ENCODE assay signal across 14 cellular contexts in the genomic region with DNA sequence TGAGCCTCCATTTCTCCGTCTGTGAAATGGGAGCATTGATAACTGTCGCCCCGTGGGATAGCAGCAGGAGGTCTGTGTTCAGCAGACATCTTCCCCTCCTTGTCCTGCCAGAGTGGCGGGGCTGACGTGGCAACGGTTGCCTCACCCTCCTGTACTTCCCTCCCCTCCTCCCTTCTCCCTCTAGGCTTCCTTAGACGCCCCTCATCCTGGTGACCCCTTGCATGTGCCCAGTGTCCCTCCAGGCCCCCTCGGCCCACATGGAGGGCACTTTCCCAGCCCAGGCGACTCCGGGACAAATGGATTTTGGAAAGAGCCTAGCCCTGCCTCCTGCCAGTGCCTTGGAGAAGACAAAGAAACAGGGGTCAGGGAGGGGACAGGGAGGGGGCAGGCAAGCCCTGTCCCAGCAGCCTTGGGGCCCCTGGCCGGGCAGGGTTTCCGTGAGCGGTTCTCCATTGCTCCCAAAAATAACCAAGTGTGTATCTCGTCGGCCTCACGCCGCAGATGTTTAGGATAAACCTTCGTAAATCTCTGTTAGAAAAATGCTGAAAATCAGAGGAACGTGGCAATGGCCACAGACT. TPM values are rescaled to one million over a fixed set of nuclear protein-coding genes. Genes with fewer than 3 reads are reported as not detected.
DNase-seq lines count a peak whose midpoint lies in the region; ATAC-seq and TF ChIP-seq lines count a peak whose summit lies in the region.
"Had no signal": no experiment of that assay in that cellular context is flagged by ENCODE, and none has a peak within 500 bp of the region (broad histone marks: within the 10 kb centered on the region; RNA-seq: fewer than 3 reads in every experiment).

No MANE protein-coding gene starts in this region.

- H3K27me3 ChIP-seq in GM23338 (ENCODE audit: insufficient read depth): no peaks in the 10 kb centered on the region
- H3K27me3 ChIP-seq in esophagus muscularis mucosa: no peaks in the 10 kb centered on the region
- no peaks in the 10 kb centered on the region for H3K27me3 ChIP-seq in lung (ENCODE audit: control insufficient read depth, insufficient read depth)
- H3K27me3 ChIP-seq in gastrocnemius medialis: no peaks in the 10 kb centered on the region
- no peaks in the 10 kb centered on the region; the same call in 1 of the 2 replicates for H3K27me3 ChIP-seq in SK-N-SH (ENCODE audit: insufficient read depth)

- 55% methylated on average over 19 of the region's 19 CpGs for WGBS in esophagus muscularis mucosa
- WGBS in lung, 2 donors: 65 to 71% methylated on average over 19 of the region's 19 CpGs
- 58% methylated on average over 17 of the region's 19 CpGs for WGBS in SK-N-SH (ENCODE audit: low lambda C conversion rate)

- in situ Hi-C loops in gastrocnemius medialis (cut with MboI; ENCODE audit: low sequenced_read_pairs in 4 of 4): no loop called here

- H3F3A ChIP-seq in GM23338 (replicated peaks; ENCODE audit: low read depth): no peaks in the 10 kb centered on the region
- no peaks in the 10 kb centered on the region for H3F3A ChIP-seq in SK-N-SH (replicated peaks; ENCODE audit: insufficient read depth)

- H3K9ac ChIP-seq in SK-N-SH: no peak overlapping the region
- H3K9ac ChIP-seq: KMS-11 had no signal

- intact Hi-C loops in esophagus muscularis mucosa (cut with DNase I): no loop called here
- intact Hi-C loops in gastrocnemius medialis (cut with DNase I; ENCODE audit: low total_unique reads): no loop called here

- no peaks in the 10 kb centered on the region for H3K36me3 Mint-ChIP-seq in GM23338 (ENCODE audit: low read depth)
- H3K36me3 Mint-ChIP-seq in activated T-cell treated with anti-CD3 and anti-CD28 coated beads, Interleukin-2, amount 50 U/mL, for 24 hours (ENCODE audit: low read depth): no peaks in the 10 kb centered on the region
- H3K36me3 Mint-ChIP-seq: activated naive CD8-positive, alpha-beta T cell treated with anti-CD3 and anti-CD28 coated beads for 36 hours had no signal

- H3K27me3 Mint-ChIP-seq in GM23338 (ENCODE audit: insufficient read depth, low read depth, poor library complexity): peaks cover 8% of the 10 kb centered on the region
- H3K27me3 Mint-ChIP-seq in activated T-cell treated with anti-CD3 and anti-CD28 coated beads, Interleukin-2, amount 50 U/mL, for 24 hours: peaks cover 3% of the 10 kb centered on the region
- H3K27me3 Mint-ChIP-seq: activated naive CD8-positive, alpha-beta T cell treated with anti-CD3 and anti-CD28 coated beads for 36 hours had no signal

- H3K4me3 Mint-ChIP-seq in GM23338: no peak overlapping the region
- no peak overlapping the region for H3K4me3 Mint-ChIP-seq in activated T-cell treated with anti-CD3 and anti-CD28 coated beads, Interleukin-2, amount 50 U/mL, for 24 hours
- H3K4me3 Mint-ChIP-seq: activated naive CD8-positive, alpha-beta T cell treated with anti-CD3 and anti-CD28 coated beads for 36 hours; T-helper 2 cell treated with Interferon-gamma antibody and Interleukin-4, amounts not matched to agents 5 μg/mL and 100 μg/mL, for 36 hours had no signal

- H3K9me3 ChIP-seq in esophagus muscularis mucosa (peaks cover 0 to 10% (median 5%) of the 10 kb centered on the region in 4 donors), lung (ENCODE audit: control insufficient read depth in 2 of 2, insufficient read depth in 1 of 2, low read length in 1 of 2) (peaks cover 0 to 5% of the 10 kb centered on the region in 2 donors), gastrocnemius medialis (no peaks in the 10 kb centered on the region), SK-N-SH (no peaks in the 10 kb centered on the region)

- no peak overlapping the region for H3K4me2 ChIP-seq in GM23338
- H3K4me2 ChIP-seq in SK-N-SH: no peak overlapping the region
- H3K4me2 ChIP-seq: KMS-11 had no signal

- DNase-seq in GM23338 (ENCODE audit: low spot score): no peak
- DNase-seq in esophagus muscularis mucosa (ENCODE audit: extremely low spot score): no peak
- no peak for DNase-seq in lung (ENCODE audit: low spot score)
- no peak for DNase-seq in gastrocnemius medialis
- DNase-seq in DMS153 (lab: John Stamatoyannopoulos, UW): no peak
- DNase-seq in SK-N-SH: no peak
- no peak for DNase-seq in activated T-cell treated with anti-CD3 and anti-CD28 coated beads, Interleukin-2, amount 50 U/mL, for 24 hours
- no peak for DNase-seq in COR-L47 (lab: John Stamatoyannopoulos, UW)
- DNase-seq: activated naive CD8-positive, alpha-beta T cell treated with anti-CD3 and anti-CD28 coated beads for 36 hours; DMS79; HCEC 1CT; NCI-H2171 had no signal

- H2AFZ ChIP-seq in GM23338 (peak overlapping the region; percentile 99), SK-N-SH (ENCODE audit: low read depth) (no peak overlapping the region)

- no peak overlapping the region for H3K4me3 ChIP-seq in GM23338
- H3K4me3 ChIP-seq in esophagus muscularis mucosa: peak overlapping the region in 3 of 4 donors; percentile 11 to 27 (median 25)
- H3K4me3 ChIP-seq in lung: no peak overlapping the region
- no peak overlapping the region for H3K4me3 ChIP-seq in gastrocnemius medialis
- H3K4me3 ChIP-seq in SK-N-SH (ENCODE audit: low read depth in 2 of 2, low read length in 1 of 2): no peak overlapping the region

- H3K9me2 ChIP-seq in GM23338 (ENCODE audit: insufficient read depth) (no peaks in the 10 kb centered on the region), SK-N-SH (no peaks in the 10 kb centered on the region)

- no peaks in the 10 kb centered on the region for H3K36me3 ChIP-seq in GM23338 (ENCODE audit: insufficient read depth)
- no peaks in the 10 kb centered on the region for H3K36me3 ChIP-seq in esophagus muscularis mucosa
- H3K36me3 ChIP-seq in lung (ENCODE audit: control insufficient read depth in 2 of 2, insufficient read depth in 2 of 2, low read length in 2 of 2): no peaks in the 10 kb centered on the region
- H3K36me3 ChIP-seq in gastrocnemius medialis: no peaks in the 10 kb centered on the region
- H3K36me3 ChIP-seq in SK-N-SH (replicated peaks in 1 of 2; ENCODE audit: control insufficient read depth in 1 of 2, insufficient read depth in 2 of 2, low read length in 1 of 2): no peaks in the 10 kb centered on the region

- H3K27ac ChIP-seq in GM23338 (ENCODE audit: low read depth) (no peak overlapping the region), esophagus muscularis mucosa (replicated peaks in 1 of 4) (peak overlapping the region; percentile 71 to 78 (median 76)), lung (ENCODE audit: low read depth in 1 of 2, low read length in 1 of 2) (peak overlapping the region; percentile 7 to 47), gastrocnemius medialis (peak overlapping the region; percentile 70 to 80 (median 72)), SK-N-SH (ENCODE audit: low read depth in 2 of 2, low read length in 1 of 2) (no peak overlapping the region)
- H3K27ac ChIP-seq: KMS-11 had no signal

- no peak overlapping the region for H3K27ac Mint-ChIP-seq in GM23338
- H3K27ac Mint-ChIP-seq in activated T-cell treated with anti-CD3 and anti-CD28 coated beads, Interleukin-2, amount 50 U/mL, for 24 hours: no peak overlapping the region
- H3K27ac Mint-ChIP-seq: activated naive CD8-positive, alpha-beta T cell treated with anti-CD3 and anti-CD28 coated beads for 36 hours; T-helper 2 cell treated with Interferon-gamma antibody and Interleukin-4, amounts not matched to agents 5 μg/mL and 100 μg/mL, for 36 hours had no signal

- no peak for TF ChIP-seq EP300 in esophagus muscularis mucosa (IDR thresholded peaks at IDR 0.05)
- no peak for TF ChIP-seq EP300 in SK-N-SH (IDR thresholded peaks at IDR 0.05; ENCODE audit: borderline replicate concordance in 1 of 2, low read depth in 1 of 2, low read length in 1 of 2)

- H4K20me1 ChIP-seq in GM23338 (replicated peaks; ENCODE audit: insufficient read depth) (no peaks in the 10 kb centered on the region), SK-N-SH (ENCODE audit: insufficient read depth) (no peaks in the 10 kb centered on the region)

- no peak for TF ChIP-seq RAD21 in SK-N-SH (IDR thresholded peaks at IDR 0.05; ENCODE audit: low read length)

- POLR2A ChIA-PET in SK-N-SH (lab: Yijun Ruan, JAX): no interaction called here

- no peaks in the 10 kb centered on the region; the same call in 1 of the 3 replicates for H3K9me3 Mint-ChIP-seq in GM23338
- H3K9me3 Mint-ChIP-seq in activated T-cell treated with anti-CD3 and anti-CD28 coated beads, Interleukin-2, amount 50 U/mL, for 24 hours: no peaks in the 10 kb centered on the region
- H3K9me3 Mint-ChIP-seq: activated naive CD8-positive, alpha-beta T cell treated with anti-CD3 and anti-CD28 coated beads for 36 hours; T-helper 2 cell treated with Interferon-gamma antibody and Interleukin-4, amounts not matched to agents 5 μg/mL and 100 μg/mL, for 36 hours had no signal

- CTCF ChIA-PET in SK-N-SH (lab: Yijun Ruan, JAX): interaction anchor here (1.2 to 2.0 kb wide), 3 partner anchors 11 to 94 kb away, joined by 3 to 4 read pairs (median 4); no protein-coding TSS in a partner anchor

- H3K79me2 ChIP-seq in GM23338 (replicated peaks; ENCODE audit: insufficient read depth) (no peaks in the 10 kb centered on the region), SK-N-SH (ENCODE audit: insufficient read depth) (no peaks in the 10 kb centered on the region)

- peaks cover 29% of the 10 kb centered on the region for H3K4me1 Mint-ChIP-seq in GM23338
- H3K4me1 Mint-ChIP-seq in activated T-cell treated with anti-CD3 and anti-CD28 coated beads, Interleukin-2, amount 50 U/mL, for 24 hours (ENCODE audit: low read depth): no peaks in the 10 kb centered on the region
- H3K4me1 Mint-ChIP-seq: activated naive CD8-positive, alpha-beta T cell treated with anti-CD3 and anti-CD28 coated beads for 36 hours had no signal

- peak; percentile 30 for ATAC-seq in GM23338
- ATAC-seq in lung (ENCODE audit: insufficient read depth, low FRiP score): no peak
- no peak for ATAC-seq in gastrocnemius medialis

- TF ChIP-seq CTCF in GM23338 (conservative IDR thresholded peaks at IDR 0.05; ENCODE audit: low read depth in 2 of 2): no peak
- TF ChIP-seq CTCF in esophagus muscularis mucosa (IDR thresholded peaks at IDR 0.05): no peak
- no peak for TF ChIP-seq CTCF in lung (IDR thresholded peaks at IDR 0.05; ENCODE audit: control extremely low read depth, extremely low read depth)
- TF ChIP-seq CTCF in gastrocnemius medialis (IDR thresholded peaks at IDR 0.05 in 4 of 5, conservative IDR thresholded peaks at IDR 0.05 in 1 of 5): no peak
- TF ChIP-seq CTCF in SK-N-SH (IDR thresholded peaks at IDR 0.05): no peak

- H3K4me1 ChIP-seq in GM23338 (ENCODE audit: insufficient read depth) (peaks cover 5% of the 10 kb centered on the region; the same call in 1 of the 2 replicates), esophagus muscularis mucosa (peaks cover 32 to 45% (median 38%) of the 10 kb centered on the region in 4 donors), lung (ENCODE audit: control insufficient read depth in 2 of 2, insufficient read depth in 2 of 2, low read length in 2 of 2) (peaks cover 2 to 7% of the 10 kb centered on the region in 2 donors), gastrocnemius medialis (peaks cover 0 to 12% of the 10 kb centered on the region in 2 donors), SK-N-SH (ENCODE audit: control insufficient read depth in 1 of 2, insufficient read depth in 2 of 2, low read depth in 1 of 2, low read length in 1 of 2) (no peaks in the 10 kb centered on the region)

- no peak for TF ChIP-seq POLR2A in esophagus muscularis mucosa (IDR thresholded peaks at IDR 0.05; ENCODE audit: low read depth)
- TF ChIP-seq POLR2A in gastrocnemius medialis (IDR thresholded peaks at IDR 0.05): no peak

RNA-seq across cellular contexts. Expression of gene NEURL1B, which starts 38.3 kb away (rescaled TPM):
- 11.4 and 13.3 TPM in 2 replicates for total RNA-seq in GM23338 (2014; rRNA removed; shearing (Covaris generic))
- polyA plus RNA-seq in GM23338 (2016; fragmentation: Nextera tagmentation; extraction: Ambion mirVana) (1.9 and 2.1 TPM in 2 replicates), lung (1 to 10 TPM; 5.1 to 6.0 TPM), SK-N-SH (2012; rRNA removed) (2.2 and 2.8 TPM in 2 replicates)
- total RNA-seq in esophagus muscularis mucosa (10 to 100 TPM; 34.1 to 87.1 (median 60.2) TPM), lung (10 to 100 TPM; 17.5 to 26.4 TPM), gastrocnemius medialis (10 to 100 TPM in 3 of 4 donors, 1 to 10 TPM in 1; 8.7 to 18.8 (median 15.1) TPM)
- polyA plus RNA-seq in SK-N-SH (2012; cell fraction: cytosol; rRNA removed): 1.8 and 2.8 TPM in 2 replicates
- 6.2 and 7.7 TPM in 2 replicates for polyA plus RNA-seq in SK-N-SH (2012; cell fraction: nucleus; rRNA removed)

Comparison
In these comparisons a context has a peak if more than half of its experiments do, and no peak if none do; other contexts are left out.
1. H3K27ac ChIP-seq: peak in esophagus muscularis mucosa (4 of 4), lung (2 of 2) and gastrocnemius medialis (4 of 4); none in GM23338 (single experiment) and SK-N-SH (0 of 2).
2. H3K4me3 ChIP-seq: peak in esophagus muscularis mucosa (3 of 4); none in GM23338 (single experiment), lung (single experiment), gastrocnemius medialis (0 of 4) and SK-N-SH (0 of 2).